In the genomic region with DNA sequence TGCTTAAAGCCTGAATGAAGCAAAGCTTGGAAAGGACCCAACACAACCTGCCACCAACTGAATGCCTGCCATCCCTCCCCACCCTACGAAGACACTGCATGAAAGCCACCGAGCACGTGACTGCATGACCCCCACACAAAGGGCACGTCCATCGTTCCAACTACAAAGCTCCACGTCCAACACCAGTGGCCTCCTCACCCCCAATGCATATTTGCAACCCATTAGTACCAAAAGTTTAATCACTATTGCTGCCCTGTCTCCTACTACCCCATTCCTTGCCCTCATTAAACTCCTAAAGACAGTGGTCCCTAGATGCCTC, we compare ENCODE assay signal across 14 cellular contexts. TPM values are rescaled to one million over a fixed set of nuclear protein-coding genes. Genes with fewer than 3 reads are reported as not detected.
DNase-seq lines count a peak whose midpoint lies in the region; ATAC-seq and TF ChIP-seq lines count a peak whose summit lies in the region.
"Had no signal": no experiment of that assay in that cellular context is flagged by ENCODE, and none has a peak within 500 bp of the region (broad histone marks: within the 10 kb centered on the region; RNA-seq: fewer than 3 reads in every experiment).

No MANE protein-coding gene starts in this region.

- H3K4me1 ChIP-seq in BLaER1, result peaks cover 98% of the 10 kb centered on the region
- peaks cover 48% of the 10 kb centered on the region for H3K4me1 ChIP-seq in Caco-2
- H3K4me1 ChIP-seq in naive thymus-derived CD4-positive, alpha-beta T cell (ENCODE audit: control insufficient read depth in 2 of 2, insufficient read depth in 2 of 2, low read length in 2 of 2), result peaks cover 86 to 94% of the 10 kb centered on the region in 2 donors
- peaks cover 0 to 8% of the 10 kb centered on the region in 2 donors for H3K4me1 ChIP-seq in aorta (ENCODE audit: control insufficient read depth in 1 of 2, insufficient read depth in 2 of 2, low read length in 2 of 2)

- 0 out of 2 replicates have a peak, but pooled peaks cover 1% of the 10 kb centered on the region for H3K36me3 ChIP-seq in BLaER1
- H3K36me3 ChIP-seq in Caco-2 (ENCODE audit: control insufficient read depth, insufficient read depth, low read length), result peaks cover 1% of the 10 kb centered on the region; the same call in 1 of the 2 replicates
- no peaks in the 10 kb centered on the region for H3K36me3 ChIP-seq in naive thymus-derived CD4-positive, alpha-beta T cell (ENCODE audit: control insufficient read depth in 2 of 3, insufficient read depth in 3 of 3, low read length in 3 of 3)
- no peaks in the 10 kb centered on the region for H3K36me3 ChIP-seq in aorta (ENCODE audit: control insufficient read depth in 1 of 2, insufficient read depth in 2 of 2, low read length in 1 of 2)

- ATAC-seq in activated naive CD4-positive, alpha-beta T cell treated with anti-CD3 and anti-CD28 coated beads, Interleukin-2, amount 50 U/mL, for 72 hours, result no peak
- ATAC-seq in naive thymus-derived CD4-positive, alpha-beta T cell, result no peak
- ATAC-seq in aorta (ENCODE audit: low FRiP score), result no peak
- ATAC-seq: SK-N-SH treated with all-trans-retinoic acid at 6 μM for 48 hours had no signal

- intact Hi-C loops in Caco-2 (cut with micrococcal nuclease; ENCODE audit: unreplicated experiment) (no loop called here), aorta (cut with DNase I) (no loop called here)
- intact Hi-C loops in naive thymus-derived CD4-positive, alpha-beta T cell (cut with micrococcal nuclease), result no loop called here

- H3K27ac ChIP-seq in BLaER1 (no peak overlapping the region; the same call in 1 of the 2 replicates), aorta (ENCODE audit: low read depth in 1 of 2, low read length in 2 of 2) (no peak overlapping the region)
- no peak overlapping the region for H3K27ac ChIP-seq in naive thymus-derived CD4-positive, alpha-beta T cell (ENCODE audit: low read depth, low read length)

- peak overlapping the region; percentile 11; the same call in 1 of the 2 replicates for H3K9ac ChIP-seq in BLaER1

- CTCF ChIA-PET in Caco-2 (lab: Charles Lee), result no interaction called here
- CTCF ChIA-PET in naive thymus-derived CD4-positive, alpha-beta T cell (lab: Charles Lee), result no interaction called here

- DNase-seq in Caco-2, result no peak
- DNase-seq in activated naive CD4-positive, alpha-beta T cell treated with anti-CD3 and anti-CD28 coated beads, Interleukin-2, amount 50 U/mL, for 72 hours (ENCODE audit: low spot score in 2 of 2), result no peak
- no peak for DNase-seq in naive thymus-derived CD4-positive, alpha-beta T cell
- DNase-seq in hippocampal formation (lab: John Stamatoyannopoulos, UW), result no peak
- no peak for DNase-seq in activated effector memory CD4-positive, alpha-beta T cell treated with Interleukin-2 at 50 U/mL for 16 hours
- DNase-seq in HuH-7.5 (ENCODE audit: low spot score), result no peak
- no peak for DNase-seq in aorta
- DNase-seq: activated CD4-positive, alpha-beta T cell treated with anti-CD3 and anti-CD28 coated beads for 1 hour; GDM1; NCI-H1105 treated with DMSO at 0.1 percent for 48 hours; NCI-H226; OCI-M1 had no signal

- H3K4me3 Mint-ChIP-seq in Caco-2 (ENCODE audit: unreplicated experiment), result no peak overlapping the region
- peak overlapping the region; percentile 60 to 84 (median 75) for H3K4me3 Mint-ChIP-seq in naive thymus-derived CD4-positive, alpha-beta T cell

- H3K36me3 Mint-ChIP-seq in Caco-2 (ENCODE audit: insufficient read depth, unreplicated experiment), result peaks cover 62% of the 10 kb centered on the region
- H3K36me3 Mint-ChIP-seq in activated naive CD4-positive, alpha-beta T cell treated with anti-CD3 and anti-CD28 coated beads, Interleukin-2, amount 50 U/mL, for 72 hours, result no peaks in the 10 kb centered on the region
- H3K36me3 Mint-ChIP-seq in naive thymus-derived CD4-positive, alpha-beta T cell, result no peaks in the 10 kb centered on the region

- peaks cover 100% of the 10 kb centered on the region for H4K20me1 ChIP-seq in BLaER1

- 66 to 69% methylated on average over 6 of the region's 6 CpGs for WGBS in aorta, 2 donors

- H3K4me3 ChIP-seq in BLaER1 (no peak overlapping the region), Caco-2 (ENCODE audit: low read depth, low read length) (no peak overlapping the region), aorta (ENCODE audit: low read length in 2 of 2) (no peak overlapping the region)
- H3K4me3 ChIP-seq in naive thymus-derived CD4-positive, alpha-beta T cell (ENCODE audit: low read length), result peak overlapping the region; percentile 6

- H3K27me3 Mint-ChIP-seq in Caco-2 (ENCODE audit: insufficient read depth, unreplicated experiment), result no peaks in the 10 kb centered on the region
- H3K27me3 Mint-ChIP-seq in naive thymus-derived CD4-positive, alpha-beta T cell, result no peaks in the 10 kb centered on the region

- H3K27me3 ChIP-seq in BLaER1 (no peaks in the 10 kb centered on the region), Caco-2 (replicated peaks; ENCODE audit: control insufficient read depth, insufficient read depth, low read length) (no peaks in the 10 kb centered on the region), aorta (ENCODE audit: control insufficient read depth in 1 of 2, insufficient read depth in 2 of 2, low read length in 1 of 2) (no peaks in the 10 kb centered on the region)
- H3K27me3 ChIP-seq in naive thymus-derived CD4-positive, alpha-beta T cell (ENCODE audit: control insufficient read depth in 2 of 2, insufficient read depth in 2 of 2, low read length in 2 of 2), result no peaks in the 10 kb centered on the region

- no peaks in the 10 kb centered on the region for H3K9me3 Mint-ChIP-seq in Caco-2 (ENCODE audit: unreplicated experiment)
- H3K9me3 Mint-ChIP-seq in activated naive CD4-positive, alpha-beta T cell treated with anti-CD3 and anti-CD28 coated beads, Interleukin-2, amount 50 U/mL, for 72 hours, result no peaks in the 10 kb centered on the region
- no peaks in the 10 kb centered on the region for H3K9me3 Mint-ChIP-seq in naive thymus-derived CD4-positive, alpha-beta T cell

- H3K27ac Mint-ChIP-seq in Caco-2 (ENCODE audit: unreplicated experiment), result peak overlapping the region; percentile 19
- peak overlapping the region; percentile 73 to 91 for H3K27ac Mint-ChIP-seq in activated naive CD4-positive, alpha-beta T cell treated with anti-CD3 and anti-CD28 coated beads, Interleukin-2, amount 50 U/mL, for 72 hours
- peak overlapping the region; percentile 54 to 97 (median 82) for H3K27ac Mint-ChIP-seq in naive thymus-derived CD4-positive, alpha-beta T cell

- peaks cover 62% of the 10 kb centered on the region for H3K4me1 Mint-ChIP-seq in Caco-2 (ENCODE audit: low read depth, unreplicated experiment)
- peaks cover 0 to 99% (median 74%) of the 10 kb centered on the region in 7 donors for H3K4me1 Mint-ChIP-seq in naive thymus-derived CD4-positive, alpha-beta T cell

- H3K4me2 ChIP-seq in BLaER1, result peak overlapping the region; percentile 80

- no TSS peak for BruUV-seq in Caco-2 (replicated peaks; lab: Mats Ljungman, UMichigan)

- H3K9me3 ChIP-seq in BLaER1 (no peaks in the 10 kb centered on the region), Caco-2 (no peaks in the 10 kb centered on the region), aorta (ENCODE audit: control insufficient read depth, low read length) (no peaks in the 10 kb centered on the region)
- no peaks in the 10 kb centered on the region for H3K9me3 ChIP-seq in naive thymus-derived CD4-positive, alpha-beta T cell (ENCODE audit: control insufficient read depth in 2 of 3, low read length in 3 of 3)

- no peak for TF ChIP-seq CTCF in Caco-2 (IDR thresholded peaks at IDR 0.05; ENCODE audit: insufficient read depth in 1 of 2, low read depth in 1 of 2, low read length in 1 of 2, severe bottlenecking in 1 of 2, unreplicated experiment in 1 of 2)

- POLR2A ChIA-PET in Caco-2 (lab: Charles Lee), result no interaction called here
- POLR2A ChIA-PET in naive thymus-derived CD4-positive, alpha-beta T cell (lab: Charles Lee), result interaction anchor here (1.0 to 1.1 kb wide), 2 partner anchors 18 to 83 kb away, joined by 4 read pairs; no protein-coding TSS in a partner anchor

RNA-seq across cellular contexts. Expression of a gene that starts 43.4 kb away (rescaled TPM):
- total RNA-seq in Caco-2 (2022), result 297 TPM in 2 replicates
- 100 to 1,000 TPM; 130 to 165 TPM for total RNA-seq in activated naive CD4-positive, alpha-beta T cell treated with anti-CD3 and anti-CD28 coated beads, Interleukin-2, amount 50 U/mL, for 72 hours
- 100 to 1,000 TPM; 178 to 254 (median 240) TPM for total RNA-seq in naive thymus-derived CD4-positive, alpha-beta T cell
- polyA plus RNA-seq in naive thymus-derived CD4-positive, alpha-beta T cell, result 10 to 100 TPM in 1 of 2 donors, 1 to 10 TPM in 1; 8.7 to 28.4 TPM
- total RNA-seq in aorta, result 100 to 1,000 TPM; 124 to 139 TPM
- 10 to 100 TPM; 34.6 to 56.0 TPM for polyA plus RNA-seq in aorta

Comparison
In these comparisons a context has a peak if more than half of its experiments do, and no peak if none do; other contexts are left out.
1. H3K27ac Mint-ChIP-seq: peak in every context shown above with its lines; median percentile 82 in activated naive CD4-positive, alpha-beta T cell treated with anti-CD3 and anti-CD28 coated beads, Interleukin-2, amount 50 U/mL, for 72 hours; 82 in naive thymus-derived CD4-positive, alpha-beta T cell; 19 in Caco-2.